Comparison of ENCODE assay signal across 21 cellular contexts in genomic region chr14:103104389-103104653, GRCh38. TPM values are rescaled to one million over a fixed set of nuclear protein-coding genes. Genes with fewer than 3 reads are reported as not detected.
A peak's percentile ranks its signal among the peaks of the same experiment; 100 is the strongest.
DNase-seq lines count a peak whose midpoint lies in the region; ATAC-seq and TF ChIP-seq lines count a peak whose summit lies in the region.
"Had no signal": no experiment of that assay in that cellular context is flagged by ENCODE, and none has a peak within 500 bp of the region (broad histone marks: within the 10 kb centered on the region; RNA-seq: fewer than 3 reads in every experiment).

No MANE protein-coding gene starts in this region.

- H3K9me2 ChIP-seq in SK-N-SH: no peaks in the 10 kb centered on the region

- no peak for TF ChIP-seq EP300 in SK-N-SH (IDR thresholded peaks at IDR 0.05; ENCODE audit: borderline replicate concordance in 1 of 2, low read depth in 1 of 2, low read length in 1 of 2)
- no peak for TF ChIP-seq EP300 in stomach (IDR thresholded peaks at IDR 0.05)

- 13% methylated on average over 16 of the region's 20 CpGs for WGBS in SK-N-SH (ENCODE audit: low lambda C conversion rate)
- WGBS in stomach, 5 donors: 8 to 16% (median 12%) methylated on average over 11 to 20 of the region's 20 CpGs; no CpG with 5 or more reads in 1 of the 5 donors

- no peaks in the 10 kb centered on the region for H4K20me1 ChIP-seq in SK-N-SH (ENCODE audit: insufficient read depth)

- H3K4me3 ChIP-seq in SK-N-SH (ENCODE audit: low read depth in 2 of 2, low read length in 1 of 2): no peak overlapping the region; a peak in 1 of 4 replicates
- peak overlapping the region; percentile 18 for H3K4me3 ChIP-seq in iPS-15b (ENCODE audit: low read depth, low read length)
- H3K4me3 ChIP-seq in stomach: peak overlapping the region in 2 of 4 donors; percentile 7 to 49

- H3K4me2 ChIP-seq in SK-N-SH: peak overlapping the region; percentile 19; the same call in 1 of the 2 replicates

- POLR2A ChIA-PET in SK-N-SH (lab: Yijun Ruan, JAX): interaction anchor here (0.6 kb wide), 1 partner anchor 425 kb away, joined by 4 read pairs; no protein-coding TSS in a partner anchor

- H3K27ac ChIP-seq in SK-N-SH (ENCODE audit: low read depth in 2 of 2, low read length in 1 of 2) (no peak overlapping the region), VCaP (peak overlapping the region; percentile 52), stomach (peak overlapping the region in 3 of 5 donors; percentile 8 to 47 (median 33))
- H3K27ac ChIP-seq: GM23248, pancreas, RWPE1 had no signal

- H3K79me2 ChIP-seq in SK-N-SH (ENCODE audit: insufficient read depth): no peaks in the 10 kb centered on the region

- H2AFZ ChIP-seq in SK-N-SH (ENCODE audit: low read depth): no peak overlapping the region
- H2AFZ ChIP-seq: GM23248 had no signal

- intact Hi-C loops in stomach (cut with DNase I; ENCODE audit: low total_unique reads): loop anchor here (10.0 kb wide), 1 partner anchor 190 kb away; no protein-coding TSS in a partner anchor

- H3K9me3 ChIP-seq in SK-N-SH (no peaks in the 10 kb centered on the region), iPS-15b (ENCODE audit: control insufficient read depth, insufficient read depth, low read length) (no peaks in the 10 kb centered on the region), stomach (no peaks in the 10 kb centered on the region)
- H3K9me3 ChIP-seq: pancreas had no signal

- TF ChIP-seq CTCF in SK-N-SH (IDR thresholded peaks at IDR 0.05): no peak
- TF ChIP-seq CTCF in VCaP (conservative IDR thresholded peaks at IDR 0.05): no peak
- TF ChIP-seq CTCF in stomach (IDR thresholded peaks at IDR 0.05): no peak
- no peak for TF ChIP-seq CTCF in GM13976 (IDR thresholded peaks at IDR 0.05; ENCODE audit: borderline replicate concordance, control extremely low read depth, extremely low read depth, insufficient read depth, missing control alignments)

- ATAC-seq in SK-N-SH treated with all-trans-retinoic acid at 6 μM for 48 hours: no peak

- CTCF ChIA-PET in SK-N-SH (lab: Yijun Ruan, JAX): interaction anchor here (0.6 to 7.8 kb wide), 82 partner anchors 9 to 488 kb away, joined by 3 to 250 read pairs (median 5); partner anchors contain the start of genes EXOC3L4, LBHD2 and TNFAIP2

- H3K9ac ChIP-seq in SK-N-SH (no peak overlapping the region), iPS-15b (ENCODE audit: low read depth, low read length) (no peak overlapping the region)
- H3K9ac ChIP-seq: GM23248 had no signal

- in situ Hi-C loops in GM13976 (cut with MboI; ENCODE audit: low sequenced_read_pairs, unreplicated experiment): no loop called here

- no peaks in the 10 kb centered on the region for H3F3A ChIP-seq in SK-N-SH (replicated peaks; ENCODE audit: insufficient read depth)

- H3K4me1 ChIP-seq in SK-N-SH (ENCODE audit: control insufficient read depth in 1 of 2, insufficient read depth in 2 of 2, low read depth in 1 of 2, low read length in 1 of 2) (peaks cover 6% of the 10 kb centered on the region in 2 experiments; a peak in 2 of 4 replicates), iPS-15b (ENCODE audit: control insufficient read depth, insufficient read depth, low read length) (peaks cover 6% of the 10 kb centered on the region), stomach (peaks cover 58 to 71% (median 62%) of the 10 kb centered on the region in 4 donors)

- DNase-seq in SK-N-SH: no peak
- no peak for DNase-seq in stomach
- DNase-seq in activated CD8-positive, alpha-beta memory T cell treated with anti-CD3 and anti-CD28 coated beads, Interleukin-2, amount 50 U/mL, for 48 hours: no peak
- DNase-seq in GM13976 (ENCODE audit: low spot score): no peak
- no peak for DNase-seq in activated CD4-positive, alpha-beta T cell treated with anti-CD3 and anti-CD28 coated beads, Interleukin-2, amount 50 U/mL, for 1 hour
- DNase-seq: GF-D8, NCI-H1048, NCI-H2029 had no signal

- H3K36me3 ChIP-seq in SK-N-SH (replicated peaks in 1 of 2; ENCODE audit: control insufficient read depth in 1 of 2, insufficient read depth in 2 of 2, low read length in 1 of 2) (no peaks in the 10 kb centered on the region), iPS-15b (ENCODE audit: control insufficient read depth, insufficient read depth, low read length) (no peaks in the 10 kb centered on the region), stomach (no peaks in the 10 kb centered on the region)
- H3K36me3 ChIP-seq: pancreas had no signal

- TF ChIP-seq RAD21 in SK-N-SH (IDR thresholded peaks at IDR 0.05; ENCODE audit: low read length): no peak

- no peak for TF ChIP-seq POLR2A in stomach (IDR thresholded peaks at IDR 0.05)

- H3K27me3 ChIP-seq in SK-N-SH (ENCODE audit: insufficient read depth): peaks cover 25% of the 10 kb centered on the region
- H3K27me3 ChIP-seq in iPS-15b (ENCODE audit: control insufficient read depth, insufficient read depth, low read length): peaks cover 16% of the 10 kb centered on the region
- H3K27me3 ChIP-seq in stomach: peaks cover 0 to 55% (median 28%) of the 10 kb centered on the region in 3 donors
- H3K27me3 ChIP-seq: pancreas had no signal

TF ChIP-seq in SK-N-SH, 30 proteins besides CTCF, POLR2A, EP300 and RAD21 (continues in another document):
- TF ChIP-seq USF2 (IDR thresholded peaks at IDR 0.05; ENCODE audit: borderline replicate concordance, low read depth, low read length): no peak
- TF ChIP-seq MXI1 (IDR thresholded peaks at IDR 0.05; ENCODE audit: low read depth, low read length): no peak
- no peak for TF ChIP-seq EZH2phosphoT487 (IDR thresholded peaks at IDR 0.05; ENCODE audit: borderline replicate concordance, low read depth)
- TF ChIP-seq RCOR1 (IDR thresholded peaks at IDR 0.05; ENCODE audit: low read length): no peak
- TF ChIP-seq MEF2A (IDR thresholded peaks at IDR 0.05; ENCODE audit: borderline replicate concordance, low read depth): no peak
- no peak for TF ChIP-seq TAF1 (IDR thresholded peaks at IDR 0.05; ENCODE audit: borderline replicate concordance, low read depth, low read length)
- no peak for TF ChIP-seq USF1 (IDR thresholded peaks at IDR 0.05; ENCODE audit: borderline replicate concordance, low read depth)

TF ChIP-seq in SK-N-SH treated with all-trans-retinoic acid at 6 μM for 48 hours, 23 proteins besides CTCF, POLR2A, EP300 and RAD21 (continues in another document):
- TF ChIP-seq PPARA (CRISPR knock-in tag; IDR thresholded peaks at IDR 0.05; ENCODE audit: borderline replicate concordance): no peak
- no peak for TF ChIP-seq ZFP30 (CRISPR knock-in tag; IDR thresholded peaks at IDR 0.05)
- TF ChIP-seq TOX (CRISPR knock-in tag; IDR thresholded peaks at IDR 0.05; ENCODE audit: borderline replicate concordance): no peak
- no peak for TF ChIP-seq ZNF565 (CRISPR knock-in tag; conservative IDR thresholded peaks at IDR 0.05; ENCODE audit: low read depth)
- TF ChIP-seq BACH2 (CRISPR knock-in tag; IDR thresholded peaks at IDR 0.05; ENCODE audit: borderline replicate concordance): no peak
- TF ChIP-seq, protein P1, sequence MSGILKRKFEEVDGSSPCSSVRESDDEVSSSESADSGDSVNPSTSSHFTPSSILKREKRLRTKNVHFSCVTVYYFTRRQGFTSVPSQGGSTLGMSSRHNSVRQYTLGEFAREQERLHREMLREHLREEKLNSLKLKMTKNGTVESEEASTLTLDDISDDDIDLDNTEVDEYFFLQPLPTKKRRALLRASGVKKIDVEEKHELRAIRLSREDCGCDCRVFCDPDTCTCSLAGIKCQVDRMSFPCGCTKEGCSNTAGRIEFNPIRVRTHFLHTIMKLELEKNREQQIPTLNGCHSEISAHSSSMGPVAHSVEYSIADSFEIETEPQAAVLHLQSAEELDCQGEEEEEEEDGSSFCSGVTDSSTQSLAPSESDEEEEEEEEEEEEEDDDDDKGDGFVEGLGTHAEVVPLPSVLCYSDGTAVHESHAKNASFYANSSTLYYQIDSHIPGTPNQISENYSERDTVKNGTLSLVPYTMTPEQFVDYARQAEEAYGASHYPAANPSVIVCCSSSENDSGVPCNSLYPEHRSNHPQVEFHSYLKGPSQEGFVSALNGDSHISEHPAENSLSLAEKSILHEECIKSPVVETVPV (CRISPR knock-in tag; IDR thresholded peaks at IDR 0.05): no peak
- TF ChIP-seq, protein P2, sequence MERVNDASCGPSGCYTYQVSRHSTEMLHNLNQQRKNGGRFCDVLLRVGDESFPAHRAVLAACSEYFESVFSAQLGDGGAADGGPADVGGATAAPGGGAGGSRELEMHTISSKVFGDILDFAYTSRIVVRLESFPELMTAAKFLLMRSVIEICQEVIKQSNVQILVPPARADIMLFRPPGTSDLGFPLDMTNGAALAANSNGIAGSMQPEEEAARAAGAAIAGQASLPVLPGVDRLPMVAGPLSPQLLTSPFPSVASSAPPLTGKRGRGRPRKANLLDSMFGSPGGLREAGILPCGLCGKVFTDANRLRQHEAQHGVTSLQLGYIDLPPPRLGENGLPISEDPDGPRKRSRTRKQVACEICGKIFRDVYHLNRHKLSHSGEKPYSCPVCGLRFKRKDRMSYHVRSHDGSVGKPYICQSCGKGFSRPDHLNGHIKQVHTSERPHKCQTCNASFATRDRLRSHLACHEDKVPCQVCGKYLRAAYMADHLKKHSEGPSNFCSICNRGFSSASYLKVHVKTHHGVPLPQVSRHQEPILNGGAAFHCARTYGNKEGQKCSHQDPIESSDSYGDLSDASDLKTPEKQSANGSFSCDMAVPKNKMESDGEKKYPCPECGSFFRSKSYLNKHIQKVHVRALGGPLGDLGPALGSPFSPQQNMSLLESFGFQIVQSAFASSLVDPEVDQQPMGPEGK (CRISPR knock-in tag; IDR thresholded peaks at IDR 0.05; ENCODE audit: borderline replicate concordance): no peak
- no peak for TF ChIP-seq ESRRG (CRISPR knock-in tag; IDR thresholded peaks at IDR 0.05)
- no peak for TF ChIP-seq ZNF70 (CRISPR knock-in tag; IDR thresholded peaks at IDR 0.05)
- no peak for TF ChIP-seq CSDC2 (CRISPR knock-in tag; IDR thresholded peaks at IDR 0.05)

RNA-seq across cellular contexts. Expression of gene EXOC3L4, which starts 9.8 kb away (rescaled TPM):
- polyA plus RNA-seq in SK-N-SH (2012; rRNA removed) (0.21 and 0.46 TPM in 2 replicates), stomach (10 to 100 TPM in 2 of 3 donors, 1 to 10 TPM in 1; 9.9 to 21.6 (median 10.8) TPM)
- 0.04 and 0.08 TPM in 2 replicates for polyA plus RNA-seq in SK-N-SH (2012; cell fraction: cytosol; rRNA removed)
- 0.72 and 0.73 TPM in 2 replicates for polyA plus RNA-seq in SK-N-SH (2012; cell fraction: nucleus; rRNA removed)
- 10 to 100 TPM in 3 of 5 donors, 1 to 10 TPM in 2; 1.3 to 82.8 (median 38.5) TPM for total RNA-seq in stomach
- total RNA-seq: A673; activated CD8-positive, alpha-beta memory T cell treated with anti-CD3 and anti-CD28 coated beads for 36 hours; activated naive CD8-positive, alpha-beta T cell treated with anti-CD3 and anti-CD28 coated beads for 36 hours; activated T-helper 1 cell treated with anti-CD3 and anti-CD28 coated beads, Interleukin-12 subunit alpha, Interleukin-12 subunit beta, Interleukin-2, Interleukin-4 antibody, amounts not matched to agents 30 ng/mL and 10 ng/mL and 1 ng/mL, durations not matched to agents 14 hours and 24 hours and 36 hours; GM23248; naive thymus-derived CD8-positive, alpha-beta T cell; temporal lobe had no signal
- polyA plus RNA-seq: GM23248; naive thymus-derived CD8-positive, alpha-beta T cell had no signal

RNA-seq across cellular contexts. Expression of gene TNFAIP2, which starts 18.9 kb away (rescaled TPM):
- 11.8 and 16.0 TPM in 2 replicates for polyA plus RNA-seq in SK-N-SH (2012; rRNA removed)
- polyA plus RNA-seq in SK-N-SH (2012; cell fraction: cytosol; rRNA removed): 4.8 and 7.6 TPM in 2 replicates
- polyA plus RNA-seq in SK-N-SH (2012; cell fraction: nucleus; rRNA removed): 31.4 and 61.9 TPM in 2 replicates
- total RNA-seq in stomach: 100 to 1,000 TPM in 2 of 5 donors, 10 to 100 TPM in 3; 30.7 to 279 (median 48.7) TPM
- 100 to 1,000 TPM in 1 of 3 donors, 10 to 100 TPM in 2; 63.8 to 211 (median 82.2) TPM for polyA plus RNA-seq in stomach
- polyA plus RNA-seq: naive thymus-derived CD8-positive, alpha-beta T cell had no signal

RNA-seq across cellular contexts. Expression of gene LBHD2, which starts 20.3 kb away (rescaled TPM):
- not detected in 2 replicates for polyA plus RNA-seq in SK-N-SH (2012; rRNA removed)
- not detected in 2 replicates for polyA plus RNA-seq in SK-N-SH (2012; cell fraction: cytosol; rRNA removed)
- not detected in 2 replicates for polyA plus RNA-seq in SK-N-SH (2012; cell fraction: nucleus; rRNA removed)
- not detected for total RNA-seq in stomach
- polyA plus RNA-seq in stomach: not detected
- total RNA-seq: activated CD8-positive, alpha-beta memory T cell treated with anti-CD3 and anti-CD28 coated beads for 36 hours; activated naive CD8-positive, alpha-beta T cell treated with anti-CD3 and anti-CD28 coated beads for 36 hours; activated T-helper 1 cell treated with anti-CD3 and anti-CD28 coated beads, Interleukin-12 subunit alpha, Interleukin-12 subunit beta, Interleukin-2, Interleukin-4 antibody, amounts not matched to agents 30 ng/mL and 10 ng/mL and 1 ng/mL, durations not matched to agents 14 hours and 24 hours and 36 hours; GM23248; naive thymus-derived CD8-positive, alpha-beta T cell; NCI-H460; pancreas; temporal lobe had no signal
- polyA plus RNA-seq: GM23248; naive thymus-derived CD8-positive, alpha-beta T cell; pancreas had no signal

RNA-seq across cellular contexts. Expression of gene CDC42BPB, which starts 47.0 kb away (rescaled TPM):
- polyA plus RNA-seq in SK-N-SH (2012; rRNA removed) (59.7 and 61.6 TPM in 2 replicates), stomach (10 to 100 TPM; 16.3 to 23.7 (median 20.6) TPM)
- polyA plus RNA-seq in SK-N-SH (2012; cell fraction: cytosol; rRNA removed): 30.0 and 41.9 TPM in 2 replicates
- 160 and 189 TPM in 2 replicates for polyA plus RNA-seq in SK-N-SH (2012; cell fraction: nucleus; rRNA removed)
- 100 to 1,000 TPM in 4 of 5 donors, 10 to 100 TPM in 1; 85.2 to 400 (median 191) TPM for total RNA-seq in stomach

Comparison
In these comparisons a context has a peak if more than half of its experiments do, and no peak if none do; other contexts are left out.
1. H3K27ac ChIP-seq: peak in VCaP (single experiment) and stomach (3 of 5); none in SK-N-SH (0 of 2).